Comparison of ENCODE assay signal across 20 cellular contexts in the genomic region with DNA sequence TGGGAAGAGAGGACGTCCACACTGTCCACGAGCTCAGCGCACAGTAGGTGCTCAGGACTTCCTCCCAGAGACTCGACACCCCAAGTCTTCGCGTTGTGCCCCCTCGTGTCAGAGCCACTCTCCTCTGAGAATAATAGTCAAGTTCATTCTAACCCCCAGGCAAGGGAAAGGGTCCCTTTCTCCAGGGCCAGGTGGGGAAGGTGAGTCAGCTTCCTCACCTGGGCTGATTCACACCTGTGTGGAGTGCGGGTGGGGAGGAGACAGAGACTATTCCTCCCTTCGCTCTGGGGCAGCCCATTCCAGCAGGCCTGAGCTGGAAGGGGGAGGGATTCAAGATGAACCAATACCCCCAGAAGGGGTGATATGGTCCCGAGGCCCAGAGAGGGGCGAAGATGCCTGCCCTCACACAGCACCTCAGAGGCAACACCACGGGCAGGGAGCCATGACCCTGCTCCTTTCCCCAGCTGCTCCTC. TPM values are rescaled to one million over a fixed set of nuclear protein-coding genes. Genes with fewer than 3 reads are reported as not detected.
A peak's percentile ranks its signal among the peaks of the same experiment; 100 is the strongest.
DNase-seq lines count a peak whose midpoint lies in the region; ATAC-seq and TF ChIP-seq lines count a peak whose summit lies in the region.
"Had no signal": no experiment of that assay in that cellular context is flagged by ENCODE, and none has a peak within 500 bp of the region (broad histone marks: within the 10 kb centered on the region; RNA-seq: fewer than 3 reads in every experiment).

No MANE protein-coding gene starts in this region.

- H3K9me3 ChIP-seq in left ventricle myocardium inferior (replicated peaks), result peaks cover under 1% of the 10 kb centered on the region
- H3K9me3 ChIP-seq in mucosa of stomach (ENCODE audit: control insufficient read depth, low read length), result no peaks in the 10 kb centered on the region
- H3K9me3 ChIP-seq in uterus, result no peaks in the 10 kb centered on the region
- H3K9me3 ChIP-seq: colonic mucosa, lower lobe of right lung had no signal

- peaks cover 90% of the 10 kb centered on the region for H3K4me1 Mint-ChIP-seq in dendritic cell treated with granulocyte-macrophage colony-stimulating factor and Interleukin-4, amounts not matched to agents 40 ng/mL and 50 ng/mL, for 4 days (ENCODE audit: low read depth)
- peaks cover 3% of the 10 kb centered on the region for H3K4me1 Mint-ChIP-seq in activated CD4-positive, alpha-beta T cell treated with anti-CD3 and anti-CD28 coated beads for 36 hours
- H3K4me1 Mint-ChIP-seq: stimulated activated effector memory CD8-positive, alpha-beta T cell treated with anti-CD3 and anti-CD28 coated beads, Interleukin-12 subunit alpha, Interleukin-12 subunit beta, amount 100 ng/mL, for 72 hours had no signal

- peak overlapping the region; percentile 36 for H3K9ac ChIP-seq in mucosa of stomach (ENCODE audit: low read length)

- TF ChIP-seq CTCF in left ventricle myocardium inferior (IDR thresholded peaks at IDR 0.05; ENCODE audit: borderline replicate concordance) (no peak), uterus (IDR thresholded peaks at IDR 0.05) (no peak)

- H3K4me3 ChIP-seq in left ventricle myocardium inferior (no peak overlapping the region), mucosa of stomach (ENCODE audit: low read length) (no peak overlapping the region), uterus (no peak overlapping the region)
- H3K4me3 ChIP-seq: colonic mucosa, lower lobe of right lung, tibial artery had no signal

- H3K36me3 ChIP-seq in left ventricle myocardium inferior (no peaks in the 10 kb centered on the region), mucosa of stomach (ENCODE audit: control insufficient read depth, insufficient read depth, low read length) (no peaks in the 10 kb centered on the region), uterus (no peaks in the 10 kb centered on the region)
- H3K36me3 ChIP-seq: colonic mucosa, lower lobe of right lung, tibial artery had no signal

- intact Hi-C loops in left ventricle myocardium inferior (cut with micrococcal nuclease) (no loop called here), Right ventricle myocardium superior (cut with DNase I) (no loop called here), uterus (cut with DNase I; ENCODE audit: low total_unique reads) (no loop called here)
- intact Hi-C loops in dendritic cell treated with granulocyte-macrophage colony-stimulating factor and Interleukin-4, amounts not matched to agents 40 ng/mL and 50 ng/mL, for 4 days (cut with micrococcal nuclease), result no loop called here
- intact Hi-C loops in activated CD4-positive, alpha-beta T cell treated with anti-CD3 and anti-CD28 coated beads for 36 hours (cut with DNase I, micrococcal nuclease), result no loop called here

- peak overlapping the region; percentile 99 for H3K27ac Mint-ChIP-seq in dendritic cell treated with granulocyte-macrophage colony-stimulating factor and Interleukin-4, amounts not matched to agents 40 ng/mL and 50 ng/mL, for 4 days
- H3K27ac Mint-ChIP-seq in activated CD4-positive, alpha-beta T cell treated with anti-CD3 and anti-CD28 coated beads for 36 hours, result no peak overlapping the region
- H3K27ac Mint-ChIP-seq: naive thymus-derived CD8-positive, alpha-beta T cell; stimulated activated effector memory CD8-positive, alpha-beta T cell treated with anti-CD3 and anti-CD28 coated beads, Interleukin-12 subunit alpha, Interleukin-12 subunit beta, amount 100 ng/mL, for 72 hours had no signal

- POLR2A ChIA-PET in activated CD4-positive, alpha-beta T cell treated with anti-CD3 and anti-CD28 coated beads for 36 hours (lab: Charles Lee), result no interaction called here

- no peak for TF ChIP-seq POLR2A in uterus (IDR thresholded peaks at IDR 0.05)

- no peak overlapping the region for H3K4me3 Mint-ChIP-seq in dendritic cell treated with granulocyte-macrophage colony-stimulating factor and Interleukin-4, amounts not matched to agents 40 ng/mL and 50 ng/mL, for 4 days
- H3K4me3 Mint-ChIP-seq in activated CD4-positive, alpha-beta T cell treated with anti-CD3 and anti-CD28 coated beads for 36 hours, result no peak overlapping the region
- H3K4me3 Mint-ChIP-seq: CD14-positive monocyte; naive thymus-derived CD8-positive, alpha-beta T cell; stimulated activated effector memory CD8-positive, alpha-beta T cell treated with anti-CD3 and anti-CD28 coated beads, Interleukin-12 subunit alpha, Interleukin-12 subunit beta, amount 100 ng/mL, for 72 hours had no signal

- H3K4me1 ChIP-seq in left ventricle myocardium inferior, result peaks cover 28% of the 10 kb centered on the region
- H3K4me1 ChIP-seq in mucosa of stomach (ENCODE audit: control insufficient read depth, insufficient read depth, low read length), result peaks cover 47% of the 10 kb centered on the region
- H3K4me1 ChIP-seq in uterus, result peaks cover 4 to 5% of the 10 kb centered on the region in 2 donors

- CTCF ChIA-PET in activated CD4-positive, alpha-beta T cell treated with anti-CD3 and anti-CD28 coated beads for 36 hours (lab: Charles Lee), result no interaction called here

- H3K36me3 Mint-ChIP-seq in dendritic cell treated with granulocyte-macrophage colony-stimulating factor and Interleukin-4, amounts not matched to agents 40 ng/mL and 50 ng/mL, for 4 days (ENCODE audit: low read depth), result peaks cover 7% of the 10 kb centered on the region
- no peaks in the 10 kb centered on the region for H3K36me3 Mint-ChIP-seq in activated CD4-positive, alpha-beta T cell treated with anti-CD3 and anti-CD28 coated beads for 36 hours (ENCODE audit: low read depth)
- H3K36me3 Mint-ChIP-seq: naive thymus-derived CD8-positive, alpha-beta T cell; stimulated activated effector memory CD8-positive, alpha-beta T cell treated with anti-CD3 and anti-CD28 coated beads, Interleukin-12 subunit alpha, Interleukin-12 subunit beta, amount 100 ng/mL, for 72 hours had no signal

- no peak for ATAC-seq in Right ventricle myocardium superior (ENCODE audit: poor library complexity)
- ATAC-seq in activated CD4-positive, alpha-beta T cell treated with anti-CD3 and anti-CD28 coated beads for 36 hours, result no peak
- no peak for ATAC-seq in GM21381 (IDR thresholded peaks at IDR 0.05; ENCODE audit: unreplicated experiment)
- ATAC-seq: naive thymus-derived CD8-positive, alpha-beta T cell; stimulated activated effector memory CD8-positive, alpha-beta T cell treated with anti-CD3 and anti-CD28 coated beads, Interleukin-12 subunit alpha, Interleukin-12 subunit beta, amount 100 ng/mL, for 72 hours had no signal

- peak overlapping the region; percentile 90 for H3K27ac ChIP-seq in left ventricle myocardium inferior (replicated peaks)
- peak overlapping the region; percentile 72 to 73 for H3K27ac ChIP-seq in uterus
- H3K27ac ChIP-seq: colonic mucosa, lower lobe of right lung, tibial artery had no signal

- no peaks in the 10 kb centered on the region for H3K27me3 Mint-ChIP-seq in dendritic cell treated with granulocyte-macrophage colony-stimulating factor and Interleukin-4, amounts not matched to agents 40 ng/mL and 50 ng/mL, for 4 days
- H3K27me3 Mint-ChIP-seq in activated CD4-positive, alpha-beta T cell treated with anti-CD3 and anti-CD28 coated beads for 36 hours, result peaks cover 4% of the 10 kb centered on the region

- H3K27me3 ChIP-seq in left ventricle myocardium inferior (ENCODE audit: low read depth) (no peaks in the 10 kb centered on the region), mucosa of stomach (ENCODE audit: control insufficient read depth, insufficient read depth, low read length) (no peaks in the 10 kb centered on the region), uterus (no peaks in the 10 kb centered on the region)
- H3K27me3 ChIP-seq: colonic mucosa had no signal

- peaks cover 1% of the 10 kb centered on the region for H3K9me3 Mint-ChIP-seq in dendritic cell treated with granulocyte-macrophage colony-stimulating factor and Interleukin-4, amounts not matched to agents 40 ng/mL and 50 ng/mL, for 4 days
- no peaks in the 10 kb centered on the region for H3K9me3 Mint-ChIP-seq in activated CD4-positive, alpha-beta T cell treated with anti-CD3 and anti-CD28 coated beads for 36 hours (ENCODE audit: low read depth)

- DNase-seq in left ventricle myocardium inferior, result no peak
- DNase-seq in Right ventricle myocardium superior, result no peak
- DNase-seq in uterus, result no peak
- DNase-seq in activated CD4-positive, alpha-beta T cell treated with anti-CD3 and anti-CD28 coated beads for 36 hours, result no peak
- no peak for DNase-seq in superior temporal gyrus (ENCODE audit: extremely low spot score)
- DNase-seq: activated CD4-positive, alpha-beta T cell treated with anti-CD3 and anti-CD28 coated beads, Interleukin-2, amount 50 U/mL, for 48 hours; activated naive CD4-positive, alpha-beta T cell treated with anti-CD3 and anti-CD28 coated beads, Interleukin-2, amount 50 U/mL, for 16 hours; colonic mucosa; lower lobe of right lung; naive thymus-derived CD8-positive, alpha-beta T cell; NCI-H1694; NCI-H2227 treated with DMSO at 0.1 percent for 48 hours; stimulated activated CD4-positive, alpha-beta T cell treated with anti-CD3 and anti-CD28 coated beads, Interleukin-15, amount 100 ng/mL, for 24 hours; SW 1271; tibial artery had no signal

RNA-seq across cellular contexts. Expression of gene RPL3, which starts 29.1 kb away (rescaled TPM):
- 325 TPM for total RNA-seq in left ventricle myocardium inferior
- 300 TPM for total RNA-seq in Right ventricle myocardium superior
- 1,000 to 10,000 TPM; 1,498 to 2,840 (median 2,333) TPM for total RNA-seq in uterus
- total RNA-seq in activated CD4-positive, alpha-beta T cell treated with anti-CD3 and anti-CD28 coated beads for 36 hours, result 1,000 to 10,000 TPM; 2,519 to 3,155 TPM

RNA-seq across cellular contexts. Expression of gene PDGFB, which starts 45.5 kb away (rescaled TPM):
- total RNA-seq in left ventricle myocardium inferior, result 17.2 TPM
- 16.2 TPM for total RNA-seq in Right ventricle myocardium superior
- total RNA-seq in uterus, result 10 to 100 TPM in 1 of 4 donors, 1 to 10 TPM in 3; 2.0 to 24.8 (median 5.6) TPM
- 1 to 10 TPM; 2.5 to 3.4 TPM for total RNA-seq in activated CD4-positive, alpha-beta T cell treated with anti-CD3 and anti-CD28 coated beads for 36 hours

RNA-seq across cellular contexts. Expression of gene SYNGR1, which starts 59.5 kb away (rescaled TPM):
- total RNA-seq in left ventricle myocardium inferior (37.7 TPM), Right ventricle myocardium superior (32.2 TPM), uterus (10 to 100 TPM; 12.9 to 57.9 (median 35.4) TPM)
- total RNA-seq in activated CD4-positive, alpha-beta T cell treated with anti-CD3 and anti-CD28 coated beads for 36 hours, result under 1 TPM; 0.58 to 0.89 TPM

Comparison
In these comparisons a context has a peak if more than half of its experiments do, and no peak if none do; other contexts are left out.
1. RNA of gene SYNGR1, which starts 59.5 kb away (total RNA-seq): 12.9 to 57.9 TPM in uterus, 37.7 TPM in left ventricle myocardium inferior (single experiment) and 32.2 TPM in Right ventricle myocardium superior (single experiment); 0.58 to 0.89 TPM in activated CD4-positive, alpha-beta T cell treated with anti-CD3 and anti-CD28 coated beads for 36 hours; every median in the first group is over 4 times any median in the second.